ENCODE assay signal across 26 cellular contexts in genomic region chr4:87944967-87945366, GRCh38. TPM values are rescaled to one million over a fixed set of nuclear protein-coding genes. Genes with fewer than 3 reads are reported as not detected.
"Had no signal": no experiment of that assay in that cellular context is flagged by ENCODE, and none has a peak within 500 bp of the region (broad histone marks: within the 10 kb centered on the region; RNA-seq: fewer than 3 reads in every experiment).

No MANE protein-coding gene starts in this region.

- H3K36me3 ChIP-seq: neural progenitor cell, ovary, right lobe of liver, sigmoid colon, stomach, thoracic aorta, thyroid gland, tibial nerve, upper lobe of left lung, vagina had no signal

- FAIRE-seq: small intestine, urothelium cell line had no signal

- H3K9me3 ChIP-seq: ovary, psoas muscle, right lobe of liver, sigmoid colon, stomach, thoracic aorta, thyroid gland, tibial nerve, upper lobe of left lung, vagina had no signal

- H3K27ac ChIP-seq: neural progenitor cell, ovary, parathyroid adenoma, psoas muscle, right lobe of liver, sigmoid colon, stomach, thoracic aorta, thyroid gland, tibial nerve, upper lobe of left lung, vagina had no signal

- H3K27me3 ChIP-seq: neural progenitor cell, ovary, right lobe of liver, sigmoid colon, stomach, thyroid gland, tibial nerve, upper lobe of left lung, vagina had no signal

- H3K79me2 ChIP-seq: parathyroid adenoma had no signal

- H3K4me1 ChIP-seq: parathyroid adenoma, psoas muscle, right lobe of liver, vagina had no signal

- H3K4me2 ChIP-seq: neural progenitor cell had no signal

- H3K4me3 ChIP-seq: neural progenitor cell, ovary, psoas muscle, right lobe of liver, sigmoid colon, stomach, thoracic aorta, thyroid gland, tibial nerve, upper lobe of left lung, vagina had no signal

- H3K9ac ChIP-seq: neural progenitor cell, parathyroid adenoma had no signal

- ATAC-seq: natural killer cell; psoas muscle; right cardiac atrium; right lobe of liver; stimulated activated effector memory CD8-positive, alpha-beta T cell treated with anti-CD3 and anti-CD28 coated beads, Interleukin-12 subunit alpha, Interleukin-12 subunit beta, amount 100 ng/mL, for 72 hours; stimulated activated naive B cell treated with anti-CD40 and anti-IgM and Interleukin-4, amounts not matched to agents 10 μg/mL and 1 μg/mL and 100 μg/mL, for 72 hours had no signal

- H2AFZ ChIP-seq: neural progenitor cell, parathyroid adenoma had no signal

- DNase-seq: natural killer cell; occipital lobe; ovary; posterior cingulate gyrus; psoas muscle; right cardiac atrium; right lobe of liver; sigmoid colon; small intestine; stimulated activated CD4-positive, alpha-beta T cell treated with anti-CD3 and anti-CD28 coated beads, Interleukin-15, amount 100 ng/mL, for 24 hours; stimulated activated CD4-positive, alpha-beta T cell treated with anti-CD3 and anti-CD28 coated beads, Interleukin-2, amount 100 ng/mL, for 24 hours; stimulated activated CD4-positive, alpha-beta T cell treated with anti-CD3 and anti-CD28 coated beads, Interleukin-2, amount 100 ng/mL, for 48 hours; stimulated activated CD4-positive, alpha-beta T cell treated with anti-CD3 and anti-CD28 coated beads, Interleukin-4, amount 100 ng/mL, for 24 hours; stimulated activated naive B cell treated with anti-CD40 and anti-IgM and Interleukin-4, amounts not matched to agents 10 μg/mL and 1 μg/mL and 100 μg/mL, for 72 hours; stimulated activated naive CD4-positive, alpha-beta T cell treated with Interleukin-2 at 50 U/mL for 16 hours; stomach; thyroid gland; trophoblast cell; upper lobe of left lung had no signal

RNA-seq across cellular contexts. Expression of gene SPP1, which starts 30.5 kb away (rescaled TPM):
- total RNA-seq: natural killer cell had no signal
